In the genomic region with DNA sequence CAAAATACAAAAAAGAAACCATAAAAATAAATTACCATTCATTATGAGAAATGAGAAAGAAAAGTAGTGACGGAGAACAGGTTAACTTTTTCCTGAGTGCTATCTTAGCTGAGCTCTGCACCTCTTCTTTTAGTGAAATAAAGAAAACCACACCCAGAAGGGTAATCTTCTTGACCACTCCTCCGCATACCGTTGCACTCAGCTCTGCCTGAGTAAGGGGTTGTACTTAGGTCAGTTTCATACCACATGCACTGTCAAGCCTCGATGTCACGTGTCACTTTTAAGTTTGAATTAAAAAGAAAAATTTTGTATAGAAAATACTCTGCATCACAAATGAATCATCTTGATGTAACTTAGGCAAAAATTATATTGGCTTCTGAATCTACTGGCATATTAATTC, we compare ENCODE assay signal across 8 cellular contexts.
DNase-seq lines count a peak whose midpoint lies in the region; ATAC-seq and TF ChIP-seq lines count a peak whose summit lies in the region.

No MANE protein-coding gene starts in this region.

- no peaks in the 10 kb centered on the region for H3K27me3 Mint-ChIP-seq in effector memory CD8-positive, alpha-beta T cell

- DNase-seq in NB4 (ENCODE audit: low read depth) (peak; percentile 49), NCI-H1105 (lab: John Stamatoyannopoulos, UW) (no peak), COR-L47 (lab: John Stamatoyannopoulos, UW) (no peak), cerebellar cortex (ENCODE audit: low spot score) (no peak)
- DNase-seq in effector memory CD8-positive, alpha-beta T cell: no peak
- no peak for DNase-seq in stimulated activated CD4-positive, alpha-beta T cell treated with anti-CD3 and anti-CD28 coated beads, Interleukin-2, amount 100 ng/mL, for 24 hours

- H3K9me3 ChIP-seq in parathyroid adenoma (ENCODE audit: control insufficient read depth, low read length): no peaks in the 10 kb centered on the region

- no peaks in the 10 kb centered on the region for H3K27me3 ChIP-seq in parathyroid adenoma (ENCODE audit: control insufficient read depth, insufficient read depth, low read length)

- peak overlapping the region; percentile 95 for H3K27ac ChIP-seq in parathyroid adenoma

- peak overlapping the region; percentile 89 for H3K4me2 ChIP-seq in parathyroid adenoma (ENCODE audit: low read length)

- peak; percentile 12 for ATAC-seq in GM19468 (IDR thresholded peaks at IDR 0.05; ENCODE audit: extremely low read depth, unreplicated experiment)
- ATAC-seq in effector memory CD8-positive, alpha-beta T cell (replicated peaks): no peak

- peak overlapping the region; percentile 4 for H3K9ac ChIP-seq in parathyroid adenoma

- H3K36me3 ChIP-seq in parathyroid adenoma (ENCODE audit: control insufficient read depth, insufficient read depth, low read length): peaks cover 3% of the 10 kb centered on the region

- TF ChIP-seq CTCF in NB4 (IDR thresholded peaks at IDR 0.05; ENCODE audit: low read depth, low read length): no peak
- TF ChIP-seq CTCF in parathyroid adenoma (IDR thresholded peaks at IDR 0.05): no peak

- H3K27ac Mint-ChIP-seq in effector memory CD8-positive, alpha-beta T cell: peak overlapping the region; percentile 86 to 99

- H3K9me3 Mint-ChIP-seq in effector memory CD8-positive, alpha-beta T cell: peaks cover 0 to 2% of the 10 kb centered on the region in 2 donors

- H3K4me3 ChIP-seq in NB4 (ENCODE audit: low read depth, low read length) (peak overlapping the region; percentile 67), parathyroid adenoma (ENCODE audit: low read depth, low read length) (peak overlapping the region; percentile 95)

- H3K79me2 ChIP-seq in parathyroid adenoma: peaks cover 60% of the 10 kb centered on the region

- peaks cover 36% of the 10 kb centered on the region for H3K4me1 ChIP-seq in parathyroid adenoma

- no peak for TF ChIP-seq POLR2A in NB4 (IDR thresholded peaks at IDR 0.05; ENCODE audit: extremely low read depth, insufficient read length)

- peak overlapping the region; percentile 98 to 99 for H3K4me3 Mint-ChIP-seq in effector memory CD8-positive, alpha-beta T cell

- peaks cover 55 to 65% of the 10 kb centered on the region in 2 donors for H3K4me1 Mint-ChIP-seq in effector memory CD8-positive, alpha-beta T cell (ENCODE audit: low read depth in 2 of 2)

- no peak overlapping the region for H2AFZ ChIP-seq in parathyroid adenoma

- H3K36me3 Mint-ChIP-seq in effector memory CD8-positive, alpha-beta T cell (ENCODE audit: insufficient read depth): peaks cover 86% of the 10 kb centered on the region
